ENCODE assay signal across 21 cellular contexts in genomic region chr11:95218149-95218548, GRCh38.
"Had no signal": no experiment of that assay in that cellular context is flagged by ENCODE, and none has a peak within 500 bp of the region (broad histone marks: within the 10 kb centered on the region; RNA-seq: fewer than 3 reads in every experiment).

No MANE protein-coding gene starts in this region.

- H3K4me3 ChIP-seq: coronary artery, dorsolateral prefrontal cortex, esophagus muscularis mucosa, gastroesophageal sphincter, heart left ventricle, left lung, lower lobe of right lung had no signal

- DNase-seq: dermis blood vessel endothelial cell; dorsolateral prefrontal cortex; effector CD4-positive, alpha-beta T cell; effector memory CD4-positive, alpha-beta T cell; foreskin keratinocyte; heart left ventricle; hippocampal formation; left cardiac atrium; left lung; left ventricle myocardium superior; lower lobe of right lung; mesendoderm; midbrain had no signal

- ATAC-seq: foreskin keratinocyte, gastroesophageal sphincter, heart left ventricle, left cardiac atrium, left lung, left ventricle myocardium superior, lower lobe of right lung had no signal

- FAIRE-seq: colon, endothelial cell of umbilical vein, frontal cortex, islet of Langerhans, keratinocyte had no signal

- H3K9me3 ChIP-seq: esophagus muscularis mucosa, gastroesophageal sphincter, heart left ventricle, left lung, lower lobe of right lung had no signal

- H3K27me3 ChIP-seq: dorsolateral prefrontal cortex, esophagus muscularis mucosa, foreskin keratinocyte, gastroesophageal sphincter, heart left ventricle, left lung had no signal

- H3K27ac ChIP-seq: coronary artery, dorsolateral prefrontal cortex, esophagus muscularis mucosa, foreskin keratinocyte, gastroesophageal sphincter, heart left ventricle, left lung, lower lobe of right lung had no signal

- H3K4me1 ChIP-seq: foreskin keratinocyte, heart left ventricle, left lung, lower lobe of right lung had no signal

- H3K36me3 ChIP-seq: esophagus muscularis mucosa, gastroesophageal sphincter, heart left ventricle, left lung, lower lobe of right lung had no signal
